27 cellular contexts compared by ENCODE assay signal in genomic region chr6:152098683-152099082, GRCh38.
"Had no signal": no experiment of that assay in that cellular context is flagged by ENCODE, and none has a peak within 500 bp of the region (broad histone marks: within the 10 kb centered on the region; RNA-seq: fewer than 3 reads in every experiment).

No MANE protein-coding gene starts in this region.

- H3K27me3 Mint-ChIP-seq: activated naive CD4-positive, alpha-beta T cell treated with anti-CD3 and anti-CD28 coated beads, Interleukin-2, amount 50 U/mL, for 24 hours; IgD-negative memory B cell had no signal

- H3K4me1 Mint-ChIP-seq: activated naive CD4-positive, alpha-beta T cell treated with anti-CD3 and anti-CD28 coated beads, Interleukin-2, amount 50 U/mL, for 24 hours had no signal

- H3K36me3 Mint-ChIP-seq: WTC11 had no signal

- ATAC-seq: activated CD8-positive, alpha-beta T cell treated with anti-CD3 and anti-CD28 coated beads, Interleukin-2, amount 10 ng/mL, durations not matched to agents 7 days and 5 days; body of pancreas; Panc1; WTC11 had no signal

- DNase-seq: activated CD4-positive, alpha-beta T cell treated with anti-CD3 and anti-CD28 coated beads for 48 hours; activated CD4-positive, alpha-beta T cell treated with anti-CD3 and anti-CD28 coated beads, Interleukin-2, amount 50 U/mL, for 4 hours; activated CD4-positive, CD25-positive, alpha-beta regulatory T cell treated with anti-CD3 and anti-CD28 coated beads, Interleukin-2, amount 50 U/mL, for 72 hours; activated CD8-positive, alpha-beta memory T cell treated with anti-CD3 and anti-CD28 coated beads, Interleukin-2, amount 50 U/mL, for 48 hours; activated CD8-positive, alpha-beta T cell treated with anti-CD3 and anti-CD28 coated beads, Interleukin-2, amount 10 ng/mL, durations not matched to agents 7 days and 5 days; activated effector memory CD4-positive, alpha-beta T cell treated with Interleukin-2 at 50 U/mL for 16 hours; activated naive CD4-positive, alpha-beta T cell; activated T-cell treated with anti-CD3 and anti-CD28 coated beads, Interleukin-2, amount 50 U/mL, for 1 hour; amniotic stem cell; body of pancreas; KG1; NCI-H1105; NCI-H1436; NCI-H1694 treated with DMSO at 0.1 percent for 48 hours; NCI-H2029 treated with DMSO at 0.1 percent for 48 hours; NCI-H510A treated with DMSO at 0.1 percent for 48 hours; NCI-H69; NK-92 treated with Interleukin-12 subunit alpha and Interleukin-12 subunit beta, amount 100 ng/mL, for 24 hours; OCI-M1; RPMI8226; SHP77; T-helper 2 cell; T1000 had no signal

- H3K9me3 Mint-ChIP-seq: activated naive CD4-positive, alpha-beta T cell treated with anti-CD3 and anti-CD28 coated beads, Interleukin-2, amount 50 U/mL, for 24 hours; IgD-negative memory B cell; WTC11 had no signal

- H3K27ac Mint-ChIP-seq: activated CD8-positive, alpha-beta T cell treated with anti-CD3 and anti-CD28 coated beads, Interleukin-2, amount 10 ng/mL, durations not matched to agents 7 days and 5 days; WTC11 had no signal

- H3K4me3 Mint-ChIP-seq: activated CD8-positive, alpha-beta T cell treated with anti-CD3 and anti-CD28 coated beads, Interleukin-2, amount 10 ng/mL, durations not matched to agents 7 days and 5 days; activated naive CD4-positive, alpha-beta T cell treated with anti-CD3 and anti-CD28 coated beads, Interleukin-2, amount 50 U/mL, for 24 hours; IgD-negative memory B cell; WTC11 had no signal
